ENCODE assay signal across 29 cellular contexts in the genomic region with DNA sequence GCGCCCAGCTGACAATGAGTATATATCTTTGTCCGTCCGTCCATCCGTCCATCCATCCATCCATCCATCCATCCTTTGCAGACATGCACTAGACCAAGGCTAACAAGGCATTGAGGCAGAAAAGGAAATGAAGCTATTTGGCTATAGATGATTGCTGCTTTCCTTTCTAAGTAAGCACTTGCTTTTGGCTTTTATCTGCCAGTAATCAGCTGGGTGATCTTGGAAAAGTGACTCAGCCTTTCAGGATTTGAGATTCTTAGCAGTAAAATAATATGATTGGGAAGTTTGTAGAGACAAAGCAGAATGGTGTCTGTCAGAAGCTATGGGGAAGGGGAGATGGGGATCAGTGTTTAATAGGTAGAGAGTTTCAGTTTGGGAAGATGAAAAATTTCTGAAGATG. TPM values are rescaled to one million over a fixed set of nuclear protein-coding genes. Genes with fewer than 3 reads are reported as not detected.
A peak's percentile ranks its signal among the peaks of the same experiment; 100 is the strongest.
DNase-seq lines count a peak whose midpoint lies in the region; ATAC-seq, FAIRE-seq and TF ChIP-seq lines count a peak whose summit lies in the region.
"Had no signal": no experiment of that assay in that cellular context is flagged by ENCODE, and none has a peak within 500 bp of the region (broad histone marks: within the 10 kb centered on the region; RNA-seq: fewer than 3 reads in every experiment).

No MANE protein-coding gene starts in this region.

- H3K4me2 ChIP-seq in PC-3 (ENCODE audit: low read length) (no peak overlapping the region), K562 (ENCODE audit: insufficient read depth, low read length) (no peak overlapping the region), H9 (ENCODE audit: insufficient read depth, insufficient read length, low read length) (no peak overlapping the region)

- H4K8ac ChIP-seq in H9 (replicated peaks; ENCODE audit: insufficient read length, low read depth, low read length): no peak overlapping the region

- H3K4me3 Mint-ChIP-seq in H9: no peak overlapping the region
- H3K4me3 Mint-ChIP-seq: CD4-positive, alpha-beta T cell had no signal

- no peaks in the 10 kb centered on the region for H3K9me3 ChIP-seq in PC-3 (ENCODE audit: low read length)
- H3K9me3 ChIP-seq in K562 (replicated peaks; ENCODE audit: control insufficient read depth, insufficient read depth, low read depth, low read length): no peaks in the 10 kb centered on the region
- no peaks in the 10 kb centered on the region for H3K9me3 ChIP-seq in H9 (ENCODE audit: control insufficient read depth, low read depth, low read length)

- intact Hi-C loops in PC-3 (cut with micrococcal nuclease): no loop called here
- intact Hi-C loops in K562 (cut with micrococcal nuclease): no loop called here

- H3K4me1 ChIP-seq in PC-3 (ENCODE audit: insufficient read depth, low read length) (peaks cover 2% of the 10 kb centered on the region), K562 (replicated peaks in 1 of 2; ENCODE audit: control insufficient read depth in 2 of 2, insufficient read depth in 2 of 2, low read length in 2 of 2) (no peaks in the 10 kb centered on the region), H9 (ENCODE audit: insufficient read depth, low read length) (no peaks in the 10 kb centered on the region)

- H3K4ac ChIP-seq in H9 (ENCODE audit: low read depth, low read length): no peak overlapping the region

- no peaks in the 10 kb centered on the region for H3K9me1 ChIP-seq in K562 (ENCODE audit: control insufficient read depth, insufficient read depth, low read length)

- H3K23me2 ChIP-seq in H9 (ENCODE audit: insufficient read length, low read depth, low read length, poor library complexity, severe bottlenecking): no peaks in the 10 kb centered on the region

- peaks cover 0 to 3% of the 10 kb centered on the region in 2 experiments; a peak in 2 of 5 replicates for H3K9me3 Mint-ChIP-seq in H9

- no peak overlapping the region for H3K56ac ChIP-seq in H9 (ENCODE audit: insufficient read length, low read depth, low read length)

- DNase-seq in EH (ENCODE audit: low read depth): peak; percentile 58
- DNase-seq in PC-3: peak; percentile 6
- no peak for DNase-seq in K562 (ENCODE audit: extremely low read depth in 1 of 4, low spot score in 3 of 4)
- peak; percentile 37 for DNase-seq in fibroblast of villous mesenchyme (ENCODE audit: low read depth)
- DNase-seq in H9: no peak
- DNase-seq in activated CD8-positive, alpha-beta memory T cell treated with anti-CD3 and anti-CD28 coated beads for 24 hours: no peak
- DNase-seq: ACHN; CD4-positive, alpha-beta T cell; COR-L47; DMS 273 treated with DMSO at 0.1 percent for 48 hours; DMS79 treated with DMSO at 0.1 percent for 48 hours; KBM-7; MM.1S; NCI-H1105; NCI-H146; NCI-H2029; NCI-H226; NCI-H524; NCI-H774; NK-92 treated with Interleukin-12 subunit alpha and Interleukin-12 subunit beta, amount 100 ng/mL, for 24 hours; SIG-M5 had no signal

- H2AK5ac ChIP-seq in H9 (ENCODE audit: insufficient read length, low read length): no peak overlapping the region

- CTCF ChIA-PET in PC-3 (lab: Charles Lee) (no interaction called here), K562 (lab: Yijun Ruan, JAX; ENCODE audit: low intra/inter-chr PET ratio) (no interaction called here)

- ATAC-seq in PC-3 (no peak), K562 (no peak), HG02970 (IDR thresholded peaks at IDR 0.05; ENCODE audit: low FRiP score, unreplicated experiment) (no peak), HG03460 (IDR thresholded peaks at IDR 0.05; ENCODE audit: unreplicated experiment) (no peak)
- ATAC-seq: Panc1 had no signal

- no peak overlapping the region for H3K27ac ChIP-seq in PC-3 (ENCODE audit: low read length)
- no peak overlapping the region for H3K27ac ChIP-seq in K562 (ENCODE audit: extremely low read depth, low read depth, low read length)
- no peak overlapping the region for H3K27ac ChIP-seq in H9 (ENCODE audit: insufficient read length, low read depth, low read length)
- H3K27ac ChIP-seq: 22Rv1, BLaER1 had no signal

- H2AFZ ChIP-seq in PC-3 (ENCODE audit: low read length) (no peak overlapping the region), K562 (ENCODE audit: low read depth, low read length) (no peak overlapping the region), H9 (ENCODE audit: low read length) (no peak overlapping the region)

- no peak overlapping the region for H3K4me3 ChIP-seq in PC-3 (ENCODE audit: low read length)
- H3K4me3 ChIP-seq in K562: no peak overlapping the region
- H3K4me3 ChIP-seq in fibroblast of villous mesenchyme (ENCODE audit: low read depth, low read length): no peak overlapping the region
- H3K4me3 ChIP-seq: BLaER1 had no signal

- no peak overlapping the region for H4K91ac ChIP-seq in H9 (ENCODE audit: insufficient read length, low read depth, low read length)

- TF ChIP-seq POLR2A in K562 (conservative IDR thresholded peaks at IDR 0.05): no peak

- H2BK5ac ChIP-seq in H9 (ENCODE audit: insufficient read length, low read length): no peak overlapping the region

- no peaks in the 10 kb centered on the region for H3K9me2 ChIP-seq in PC-3 (replicated peaks; ENCODE audit: low read length)

- H3K27me3 Mint-ChIP-seq in H9 (ENCODE audit: low read depth): no peaks in the 10 kb centered on the region
- H3K27me3 Mint-ChIP-seq: CD4-positive, alpha-beta T cell had no signal

- TF ChIP-seq EP300 in K562 (IDR thresholded peaks at IDR 0.05; ENCODE audit: low read length): no peak

- no peaks in the 10 kb centered on the region for H3K79me1 ChIP-seq in H9 (ENCODE audit: insufficient read depth, low read depth, low read length, poor library complexity, severe bottlenecking)

- no peaks in the 10 kb centered on the region for H3K79me2 ChIP-seq in PC-3 (ENCODE audit: low read length)
- no peaks in the 10 kb centered on the region for H3K79me2 ChIP-seq in K562 (ENCODE audit: control insufficient read depth, insufficient read depth, low read length)
- H3K79me2 ChIP-seq in H9 (ENCODE audit: insufficient read depth, low read length): no peaks in the 10 kb centered on the region

- H2BK12ac ChIP-seq in H9 (ENCODE audit: insufficient read length, low read depth, low read length): no peak overlapping the region

- H3K23ac ChIP-seq in H9 (ENCODE audit: insufficient read length, low read depth, low read length): no peak overlapping the region

- no peak overlapping the region for H3T11ph ChIP-seq in H9 (ENCODE audit: low read length)

- TF ChIP-seq CTCF in PC-3 (conservative IDR thresholded peaks at IDR 0.05; ENCODE audit: low read depth, low read length) (no peak), K562 (IDR thresholded peaks at IDR 0.05 in 2 of 3, conservative IDR thresholded peaks at IDR 0.05 in 1 of 3; ENCODE audit: insufficient read depth in 2 of 3, low read depth in 1 of 3, low read length in 3 of 3) (no peak), fibroblast of villous mesenchyme (IDR thresholded peaks at IDR 0.05; ENCODE audit: insufficient read depth, low read depth, low read length) (no peak), H9 (conservative IDR thresholded peaks at IDR 0.05) (no peak)

- no peak for TF ChIP-seq RAD21 in K562 (CRISPR knock-in tag; conservative IDR thresholded peaks at IDR 0.05 in 1 of 2, IDR thresholded peaks at IDR 0.05 in 1 of 2)

- H2BK120ac ChIP-seq in H9 (ENCODE audit: low read depth, low read length, poor library complexity, severe bottlenecking): no peak overlapping the region

- POLR2A ChIA-PET in PC-3 (lab: Charles Lee; ENCODE audit: unreplicated experiment): interaction anchor here (0.7 kb wide), 1 partner anchor 61 kb away, joined by 7 read pairs; no protein-coding TSS in a partner anchor
- POLR2A ChIA-PET in K562 (lab: Yijun Ruan, JAX): interaction anchor here (2.1 to 3.4 kb wide), 2 partner anchors 9 to 12 kb away, joined by 6 to 10 read pairs; no protein-coding TSS in a partner anchor

- H3F3A ChIP-seq in PC-3 (ENCODE audit: low read length, unreplicated experiment): no peaks in the 10 kb centered on the region

- no peaks in the 10 kb centered on the region for H3K4me1 Mint-ChIP-seq in H9

- in situ Hi-C loops in K562 (cut with MboI): no loop called here

- H3K36me3 ChIP-seq in PC-3 (ENCODE audit: low read depth, low read length) (no peaks in the 10 kb centered on the region), K562 (ENCODE audit: control insufficient read depth, insufficient read depth, low read length) (no peaks in the 10 kb centered on the region)

- no peak overlapping the region for H3K14ac ChIP-seq in H9 (ENCODE audit: insufficient read depth, low read length)

- FAIRE-seq in K562 (lab: Jason Lieb, UNC): no peak
- FAIRE-seq: G401.6, GM12892, H1 had no signal

- peaks cover 0 to 7% (median 6%) of the 10 kb centered on the region in 3 experiments; a peak in 3 of 7 replicates for H3K36me3 Mint-ChIP-seq in H9 (ENCODE audit: insufficient read depth in 1 of 3, low read depth in 3 of 3)

- H4K20me1 ChIP-seq in PC-3 (ENCODE audit: low read length) (no peaks in the 10 kb centered on the region), K562 (replicated peaks; ENCODE audit: control insufficient read depth, insufficient read depth, low read length) (no peaks in the 10 kb centered on the region), H9 (ENCODE audit: control insufficient read depth, insufficient read depth, insufficient read length) (no peaks in the 10 kb centered on the region)

- no peak overlapping the region for H3K27ac Mint-ChIP-seq in H9
- H3K27ac Mint-ChIP-seq: CD4-positive, alpha-beta T cell had no signal

- H4K5ac ChIP-seq in H9 (ENCODE audit: insufficient read length, low read depth, low read length): no peak overlapping the region

- BruUV-seq in PC-3 (replicated peaks; lab: Mats Ljungman, UMichigan): no TSS peak
- no TSS peak for BruUV-seq in K562 (replicated peaks; lab: Mats Ljungman, UMichigan)

- H2BK15ac ChIP-seq in H9 (ENCODE audit: low read depth, low read length): no peak overlapping the region

- H2BK20ac ChIP-seq in H9 (ENCODE audit: low read depth, low read length, poor library complexity, severe bottlenecking): no peak overlapping the region

- no peaks in the 10 kb centered on the region for H3K27me3 ChIP-seq in PC-3 (ENCODE audit: low read length)
- H3K27me3 ChIP-seq in K562 (ENCODE audit: control insufficient read depth in 2 of 2, insufficient read depth in 2 of 2, low read length in 2 of 2): no peaks in the 10 kb centered on the region
- H3K27me3 ChIP-seq in H9 (ENCODE audit: insufficient read depth, low read length): no peaks in the 10 kb centered on the region
- H3K27me3 ChIP-seq: BLaER1 had no signal

- WGBS in K562 (ENCODE audit: insufficient coverage, low coverage, missing lambda C conversion rate): 67% methylated on average over 4 of the region's 4 CpGs
- WGBS in H9 (ENCODE audit: extremely low coverage, insufficient read length, low lambda C conversion rate): no CpG with 5 or more reads among the region's 4 CpGs

- no peak overlapping the region for H3K18ac ChIP-seq in H9 (ENCODE audit: insufficient read length, low read depth, low read length)

- no peak overlapping the region for H3K9ac ChIP-seq in PC-3 (ENCODE audit: low read length)
- H3K9ac ChIP-seq in K562 (ENCODE audit: insufficient read depth in 1 of 2, low read depth in 2 of 2, low read length in 2 of 2): no peak overlapping the region
- no peak overlapping the region for H3K9ac ChIP-seq in H9 (ENCODE audit: extremely low read depth, insufficient read length, low read length)
- H3K9ac ChIP-seq: BLaER1 had no signal

RNA-seq across cellular contexts. Expression of gene ZFYVE9, which starts 22.7 kb away (rescaled TPM):
- total RNA-seq in PC-3 (2014; rRNA removed) (14.2 and 16.6 TPM in 2 replicates), K562 (2014; rRNA removed) (8.9 and 9.4 TPM in 2 replicates), K562 (2014; rRNA removed; fragmentation: Illumina TruSeq; extraction: Trizol) (14.4 and 16.7 TPM in 2 replicates), K562 (2015; rRNA removed; fragmentation: Illumina TruSeq; extraction: Trizol) (11.9 and 13.2 TPM in 2 replicates), K562 (2021) (9.0 and 10.2 TPM in 2 replicates), fibroblast of villous mesenchyme (23.8 and 41.9 TPM in 2 replicates), H9 (2021) (26.0 and 28.4 TPM in 2 replicates)
- total RNA-seq in K562 (2011; cell fraction: chromatin; rRNA removed; ENCODE audit: low replicate concordance): 23.9 and 94.4 TPM in 2 replicates
- total RNA-seq in K562 (2011; cell fraction: nucleolus; rRNA removed): 13.2 and 17.4 TPM in 2 replicates
- 24.4 and 24.5 TPM in 2 replicates for total RNA-seq in K562 (2011; cell fraction: nucleoplasm; rRNA removed)
- polyA plus RNA-seq in K562 (2011; rRNA removed) (8.1 and 9.1 TPM in 2 replicates), K562 (2014; fragmentation: Illumina TruSeq; extraction: Trizol) (8.1 and 8.4 TPM in 2 replicates), K562 (2014; fragmentation: Nextera tagmentation; extraction: Ambion mirVana) (under 1 TPM; 0.52 to 0.84 TPM), K562 (2014; rRNA removed) (5.0 and 5.4 TPM in 2 replicates)
- polyA plus RNA-seq in K562 (2011; cell fraction: cytosol; rRNA removed): 2.1 and 4.4 TPM in 2 replicates
- 5.3 and 7.1 TPM in 2 replicates for polyA plus RNA-seq in K562 (2011; cell fraction: nucleus; rRNA removed)
- 5.6 and 5.7 TPM in 2 replicates for polyA plus RNA-seq in K562 (2012)
- 31.4 and 41.7 TPM in 2 replicates for polyA minus RNA-seq in K562 (2011; rRNA and poly(A)+ RNA removed)
- 8.6 and 13.1 TPM in 2 replicates for polyA minus RNA-seq in K562 (2011; cell fraction: cytosol; rRNA and poly(A)+ RNA removed)
- 15.1 and 38.3 TPM in 2 replicates for polyA minus RNA-seq in K562 (2011; cell fraction: nucleus; rRNA and poly(A)+ RNA removed)

Comparison
In these comparisons a context has a peak if more than half of its experiments do, and no peak if none do; other contexts are left out.
1. DNase-seq: peak in EH (single experiment), PC-3 (single experiment) and fibroblast of villous mesenchyme (single experiment); none in K562 (0 of 4), H9 (single experiment) and activated CD8-positive, alpha-beta memory T cell treated with anti-CD3 and anti-CD28 coated beads for 24 hours (single experiment).